In genomic region chr2:11102466-11102865, GRCh38 we compare ENCODE assay signal across 23 cellular contexts.
"Had no signal": no experiment of that assay in that cellular context is flagged by ENCODE, and none has a peak within 500 bp of the region (broad histone marks: within the 10 kb centered on the region; RNA-seq: fewer than 3 reads in every experiment).

No MANE protein-coding gene starts in this region.

- H3K9me3 Mint-ChIP-seq: activated B cell treated with CpG ODN at 0.5 μM for 24 hours; activated CD4-positive, alpha-beta memory T cell treated with anti-CD3 and anti-CD28 coated beads, Interleukin-2, amount 10 ng/mL, durations not matched to agents 7 days and 5 days; activated naive CD8-positive, alpha-beta T cell treated with anti-CD3 and anti-CD28 coated beads for 36 hours; activated T-cell treated with anti-CD3 and anti-CD28 coated beads, Interleukin-2, amount 50 U/mL, for 4 hours had no signal

- H3K27me3 ChIP-seq: SJSA1 had no signal

- H3K4me3 ChIP-seq: K562, SJSA1 had no signal

- H3K27me3 Mint-ChIP-seq: activated naive CD8-positive, alpha-beta T cell treated with anti-CD3 and anti-CD28 coated beads for 36 hours had no signal

- H3K27ac ChIP-seq: SJSA1 had no signal

- H3K4me3 Mint-ChIP-seq: activated B cell treated with CpG ODN at 0.5 μM for 24 hours; activated CD4-positive, alpha-beta memory T cell treated with anti-CD3 and anti-CD28 coated beads, Interleukin-2, amount 10 ng/mL, durations not matched to agents 7 days and 5 days; activated naive CD4-positive, alpha-beta T cell treated with anti-CD3 and anti-CD28 coated beads, Interleukin-2, amount 10 ng/mL, durations not matched to agents 7 days and 5 days; activated naive CD8-positive, alpha-beta T cell treated with anti-CD3 and anti-CD28 coated beads for 36 hours; activated T-cell treated with anti-CD3 and anti-CD28 coated beads, Interleukin-2, amount 50 U/mL, for 4 hours had no signal

- H3K36me3 Mint-ChIP-seq: activated naive CD8-positive, alpha-beta T cell treated with anti-CD3 and anti-CD28 coated beads for 36 hours had no signal

- H3K27ac Mint-ChIP-seq: activated B cell treated with CpG ODN at 0.5 μM for 24 hours; activated CD4-positive, alpha-beta memory T cell treated with anti-CD3 and anti-CD28 coated beads, Interleukin-2, amount 10 ng/mL, durations not matched to agents 7 days and 5 days; activated naive CD8-positive, alpha-beta T cell treated with anti-CD3 and anti-CD28 coated beads for 36 hours had no signal

- H3K4me1 Mint-ChIP-seq: activated B cell treated with CpG ODN at 0.5 μM for 24 hours; activated naive CD8-positive, alpha-beta T cell treated with anti-CD3 and anti-CD28 coated beads for 36 hours had no signal

- H3K36me3 ChIP-seq: SJSA1 had no signal

- H3K9me3 ChIP-seq: SJSA1 had no signal

- DNase-seq: activated B cell treated with CpG ODN at 0.5 μM for 24 hours; activated CD4-positive, alpha-beta memory T cell treated with anti-CD3 and anti-CD28 coated beads, Interleukin-2, amount 10 ng/mL, durations not matched to agents 7 days and 5 days; activated CD4-positive, alpha-beta T cell treated with anti-CD3 and anti-CD28 coated beads for 1 hour; activated CD4-positive, alpha-beta T cell treated with anti-CD3 and anti-CD28 coated beads, Interleukin-2, amount 50 U/mL, for 1 hour; activated gamma-delta T cell treated with Interleukin-2 at 50 U/mL for 16 hours; activated naive CD4-positive, alpha-beta T cell treated with anti-CD3 and anti-CD28 coated beads, Interleukin-2, amount 10 ng/mL, durations not matched to agents 7 days and 5 days; activated naive CD8-positive, alpha-beta T cell treated with anti-CD3 and anti-CD28 coated beads for 36 hours; activated T-cell treated with anti-CD3 and anti-CD28 coated beads, Interleukin-2, amount 50 U/mL, for 4 hours; anterior cingulate cortex; cerebellar nuclear complex; Kasumi-1; NCI-H1105 treated with DMSO at 0.1 percent for 48 hours; NCI-H1436 treated with DMSO at 0.1 percent for 48 hours; NCI-H187; NCI-H2081; NCI-H510A treated with DMSO at 0.1 percent for 48 hours; PC-3; SHP77; T-helper 2 cell; T1000 had no signal

- ATAC-seq: activated T-cell treated with anti-CD3 and anti-CD28 coated beads, Interleukin-2, amount 50 U/mL, for 4 hours; K562; PC-3; SK-N-SH treated with all-trans-retinoic acid at 6 μM for 48 hours had no signal
